ENCODE assay signal across 26 cellular contexts in the genomic region with DNA sequence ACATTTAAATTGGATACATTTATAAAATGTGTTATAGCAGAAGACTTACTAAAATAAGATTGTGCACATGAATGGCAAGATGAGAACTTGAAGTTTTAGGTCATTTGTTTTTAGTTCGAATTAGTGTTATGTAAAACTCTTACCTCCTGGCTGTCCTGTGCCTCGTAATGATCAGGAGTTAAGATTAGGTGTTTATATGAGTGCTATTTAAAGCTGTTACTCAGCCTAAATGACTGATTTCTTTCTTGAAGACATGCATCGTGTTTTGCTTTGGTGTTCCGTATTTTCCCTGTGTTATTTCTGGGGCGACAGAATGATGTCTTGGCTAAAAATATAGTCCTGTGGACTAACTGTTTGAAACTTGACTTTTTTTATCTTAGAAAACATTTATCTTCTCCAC. TPM values are rescaled to one million over a fixed set of nuclear protein-coding genes. Genes with fewer than 3 reads are reported as not detected.
"Had no signal": no experiment of that assay in that cellular context is flagged by ENCODE, and none has a peak within 500 bp of the region (broad histone marks: within the 10 kb centered on the region; RNA-seq: fewer than 3 reads in every experiment).

No MANE protein-coding gene starts in this region.

- ATAC-seq: esophagus mucosa, heart right ventricle, left cardiac atrium, left lung, left ventricle myocardium superior, lower lobe of right lung, mucosa of descending colon had no signal

- H3K4me3 ChIP-seq: coronary artery, dorsolateral prefrontal cortex, esophagus squamous epithelium, gastrocnemius medialis, heart right ventricle, left lung, lower lobe of right lung, mucosa of descending colon had no signal

- DNase-seq: dermis blood vessel endothelial cell; dorsolateral prefrontal cortex; effector CD4-positive, alpha-beta T cell; effector memory CD4-positive, alpha-beta T cell; endodermal cell; erythroblast; esophagus squamous epithelium; foreskin fibroblast; foreskin melanocyte; gastrocnemius medialis; glutamatergic neuron; head of caudate nucleus; heart right ventricle; hippocampal formation; left cardiac atrium; left lung; left ventricle myocardium superior; lower lobe of right lung; mesenchymal stem cell; mucosa of descending colon; naive B cell had no signal

- H3K9me3 ChIP-seq: esophagus squamous epithelium, gastrocnemius medialis, heart right ventricle, left lung, lower lobe of right lung, mucosa of descending colon had no signal

- H3K4me1 ChIP-seq: esophagus squamous epithelium, heart right ventricle, left lung, lower lobe of right lung had no signal

- H3K27ac ChIP-seq: coronary artery, epithelial cell of prostate, esophagus squamous epithelium, gastrocnemius medialis, heart right ventricle, left lung, lower lobe of right lung had no signal

- H3K27me3 ChIP-seq: dorsolateral prefrontal cortex, esophagus squamous epithelium, gastrocnemius medialis, heart right ventricle, left lung had no signal

RNA-seq across cellular contexts. Expression of a gene that starts 22.1 kb away (rescaled TPM):
- total RNA-seq: gastrocnemius medialis, lower leg skin, myocyte had no signal
